ENCODE assay signal across 14 cellular contexts in the genomic region with DNA sequence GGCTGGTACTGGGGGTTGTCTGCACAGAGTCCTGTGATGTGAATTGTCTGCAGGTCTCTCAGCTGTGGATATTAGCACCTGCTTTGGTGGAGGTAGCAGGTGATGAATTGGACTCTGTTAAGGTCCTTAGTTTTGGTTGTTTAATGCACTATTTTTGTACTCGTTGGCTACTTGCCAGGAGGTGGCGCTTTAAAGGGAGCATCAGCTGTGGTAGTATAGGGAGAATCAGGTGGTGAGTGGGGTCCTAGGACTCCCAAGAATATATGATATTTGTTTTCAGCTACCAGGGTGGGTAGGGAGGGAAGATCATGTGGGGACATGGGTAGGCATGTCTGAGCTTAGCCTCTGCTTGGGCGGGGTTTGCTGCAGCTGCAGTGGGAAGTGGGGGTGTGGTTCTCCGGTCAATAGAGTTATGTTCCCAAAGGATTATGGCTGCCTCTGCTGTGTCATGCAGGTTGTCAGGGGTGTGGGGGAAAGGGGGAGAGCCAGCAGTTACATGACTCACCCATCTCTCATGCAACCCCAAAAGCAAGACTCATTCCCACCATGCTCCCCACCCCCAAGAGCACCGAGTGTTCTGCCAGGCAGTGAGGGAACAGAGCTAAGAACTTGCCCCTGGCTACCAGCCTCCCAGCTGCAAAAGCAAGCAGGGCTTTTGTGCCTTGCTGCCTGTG. TPM values are rescaled to one million over a fixed set of nuclear protein-coding genes. Genes with fewer than 3 reads are reported as not detected.
A peak's percentile ranks its signal among the peaks of the same experiment; 100 is the strongest.
DNase-seq lines count a peak whose midpoint lies in the region; ATAC-seq lines count a peak whose summit lies in the region.
"Had no signal": no experiment of that assay in that cellular context is flagged by ENCODE, and none has a peak within 500 bp of the region (broad histone marks: within the 10 kb centered on the region; RNA-seq: fewer than 3 reads in every experiment).

No MANE protein-coding gene starts in this region.

- H3K36me3 Mint-ChIP-seq in activated CD8-positive, alpha-beta memory T cell treated with anti-CD3 and anti-CD28 coated beads, Interleukin-2, amount 10 ng/mL, durations not matched to agents 7 days and 5 days, result peaks cover 1% of the 10 kb centered on the region

- no peaks in the 10 kb centered on the region for H3K9me3 ChIP-seq in adipocyte (ENCODE audit: control insufficient read depth, low read length)

- peak overlapping the region; percentile 57 for H3K4me3 ChIP-seq in adipocyte (ENCODE audit: low read length)

- H3K4me1 ChIP-seq in adipocyte (ENCODE audit: control insufficient read depth, insufficient read depth, low read length), result peaks cover 13% of the 10 kb centered on the region

- no peak overlapping the region for H3K27ac Mint-ChIP-seq in activated CD8-positive, alpha-beta memory T cell treated with anti-CD3 and anti-CD28 coated beads, Interleukin-2, amount 10 ng/mL, durations not matched to agents 7 days and 5 days
- H3K27ac Mint-ChIP-seq: dendritic cell treated with granulocyte-macrophage colony-stimulating factor and Interleukin-4, amounts not matched to agents 40 ng/mL and 50 ng/mL, for 4 days; T-cell had no signal

- CTCF ChIA-PET in activated CD8-positive, alpha-beta memory T cell treated with anti-CD3 and anti-CD28 coated beads, Interleukin-2, amount 10 ng/mL, durations not matched to agents 7 days and 5 days (lab: Charles Lee), result no interaction called here

- H3K27me3 ChIP-seq in adipocyte (replicated peaks; ENCODE audit: control insufficient read depth, insufficient read depth, low read length), result no peaks in the 10 kb centered on the region

- no peaks in the 10 kb centered on the region for H3K9me3 Mint-ChIP-seq in activated CD8-positive, alpha-beta memory T cell treated with anti-CD3 and anti-CD28 coated beads, Interleukin-2, amount 10 ng/mL, durations not matched to agents 7 days and 5 days (ENCODE audit: low read depth)

- H3K27me3 Mint-ChIP-seq in activated CD8-positive, alpha-beta memory T cell treated with anti-CD3 and anti-CD28 coated beads, Interleukin-2, amount 10 ng/mL, durations not matched to agents 7 days and 5 days, result no peaks in the 10 kb centered on the region
- H3K27me3 Mint-ChIP-seq: dendritic cell treated with granulocyte-macrophage colony-stimulating factor and Interleukin-4, amounts not matched to agents 40 ng/mL and 50 ng/mL, for 4 days; T-cell had no signal

- no peak overlapping the region for H3K9ac ChIP-seq in adipocyte (ENCODE audit: low read length)

- H3K4me1 Mint-ChIP-seq in activated CD8-positive, alpha-beta memory T cell treated with anti-CD3 and anti-CD28 coated beads, Interleukin-2, amount 10 ng/mL, durations not matched to agents 7 days and 5 days, result no peaks in the 10 kb centered on the region
- H3K4me1 Mint-ChIP-seq: T-cell had no signal

- no peak overlapping the region for H3K4me3 Mint-ChIP-seq in activated CD8-positive, alpha-beta memory T cell treated with anti-CD3 and anti-CD28 coated beads, Interleukin-2, amount 10 ng/mL, durations not matched to agents 7 days and 5 days
- H3K4me3 Mint-ChIP-seq: dendritic cell treated with granulocyte-macrophage colony-stimulating factor and Interleukin-4, amounts not matched to agents 40 ng/mL and 50 ng/mL, for 4 days; T-cell had no signal

- DNase-seq in DMS153 (lab: John Stamatoyannopoulos, UW) (peak; percentile 1), DMS153 treated with DMSO at 0.1 percent for 48 hours (lab: John Stamatoyannopoulos, UW; ENCODE audit: unreplicated experiment) (no peak), NCI-H2107 (lab: John Stamatoyannopoulos, UW) (peak; percentile 11), adipocyte (ENCODE audit: low read depth) (peak; percentile 1), putamen (ENCODE audit: low spot score) (peak; percentile 19), iPS-NIHi7 (ENCODE audit: extremely low spot score) (no peak)
- no peak for DNase-seq in activated CD8-positive, alpha-beta memory T cell treated with anti-CD3 and anti-CD28 coated beads, Interleukin-2, amount 10 ng/mL, durations not matched to agents 7 days and 5 days
- DNase-seq: 8988T; activated T-cell treated with anti-CD3 and anti-CD28 coated beads, Interleukin-2, amount 50 U/mL, for 48 hours; KBM-7; stimulated activated CD4-positive, alpha-beta T cell treated with anti-CD3 and anti-CD28 coated beads, Interleukin-12 subunit alpha, Interleukin-12 subunit beta, amount 100 ng/mL, for 4 hours; T-cell had no signal

- ATAC-seq in GM18868 (IDR thresholded peaks at IDR 0.05; ENCODE audit: unreplicated experiment), result no peak
- ATAC-seq in activated CD8-positive, alpha-beta memory T cell treated with anti-CD3 and anti-CD28 coated beads, Interleukin-2, amount 10 ng/mL, durations not matched to agents 7 days and 5 days, result no peak
- ATAC-seq: T-cell had no signal

- no peaks in the 10 kb centered on the region for H3K36me3 ChIP-seq in adipocyte (ENCODE audit: control insufficient read depth, insufficient read depth, low read length, severe bottlenecking)

RNA-seq across cellular contexts. Expression of a gene that starts 53.7 kb away (rescaled TPM):
- 10 to 100 TPM in 1 of 2 experiments, 1 to 10 TPM in 1; 8.4 to 13.6 TPM for total RNA-seq in activated CD8-positive, alpha-beta memory T cell treated with anti-CD3 and anti-CD28 coated beads, Interleukin-2, amount 10 ng/mL, durations not matched to agents 7 days and 5 days

RNA-seq across cellular contexts. Expression of a gene that starts 55.2 kb away (rescaled TPM):
- 10 to 100 TPM in 1 of 2 experiments, 1 to 10 TPM in 1; 6.9 to 11.0 TPM for total RNA-seq in activated CD8-positive, alpha-beta memory T cell treated with anti-CD3 and anti-CD28 coated beads, Interleukin-2, amount 10 ng/mL, durations not matched to agents 7 days and 5 days

Comparison
In these comparisons a context has a peak if more than half of its experiments do, and no peak if none do; other contexts are left out.
1. DNase-seq: peak in DMS153 (single experiment), NCI-H2107 (single experiment), adipocyte (single experiment) and putamen (single experiment); none in DMS153 treated with DMSO at 0.1 percent for 48 hours (single experiment), iPS-NIHi7 (single experiment) and activated CD8-positive, alpha-beta memory T cell treated with anti-CD3 and anti-CD28 coated beads, Interleukin-2, amount 10 ng/mL, durations not matched to agents 7 days and 5 days (single experiment).